1 cellular context compared by ENCODE assay signal in the genomic region with DNA sequence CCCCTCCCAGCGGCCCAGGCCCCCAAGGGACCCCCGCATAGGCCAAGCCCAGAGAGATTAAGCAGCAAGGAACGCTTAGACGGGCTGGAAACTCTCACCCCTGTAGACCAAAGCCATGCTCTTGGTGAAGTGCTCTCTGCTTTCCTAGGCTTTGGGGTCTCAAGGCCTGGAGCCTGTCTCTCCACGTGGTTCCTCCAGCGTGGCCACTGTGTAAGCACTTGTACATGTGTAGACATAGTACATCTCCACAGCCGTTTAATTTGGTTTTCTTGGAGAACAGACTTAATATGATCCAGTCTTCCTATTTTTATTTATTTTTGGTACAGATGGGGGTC.
TF ChIP-seq lines count a peak whose summit lies in the region.

No MANE protein-coding gene starts in this region.

TF ChIP-seq in endothelial cell of umbilical vein, 7 proteins besides CTCF, POLR2A, EP300 and RAD21:
- TF ChIP-seq JUN (IDR thresholded peaks at IDR 0.05; ENCODE audit: borderline replicate concordance, insufficient read depth, insufficient read length, low read depth) = no peak
- no peak for TF ChIP-seq EZH2 (IDR thresholded peaks at IDR 0.05; ENCODE audit: borderline replicate concordance, low read depth, low read length, severe bottlenecking)
- TF ChIP-seq GATA2 (IDR thresholded peaks at IDR 0.05; ENCODE audit: insufficient read depth, insufficient read length, low read depth, low read length) = no peak
- no peak for TF ChIP-seq MYC (IDR thresholded peaks at IDR 0.05; ENCODE audit: low read depth, low read length)
- TF ChIP-seq, protein P1, sequence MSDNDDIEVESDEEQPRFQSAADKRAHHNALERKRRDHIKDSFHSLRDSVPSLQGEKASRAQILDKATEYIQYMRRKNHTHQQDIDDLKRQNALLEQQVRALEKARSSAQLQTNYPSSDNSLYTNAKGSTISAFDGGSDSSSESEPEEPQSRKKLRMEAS (IDR thresholded peaks at IDR 0.05; ENCODE audit: insufficient read depth, insufficient read length) = no peak
- TF ChIP-seq POLR2AphosphoS5 (IDR thresholded peaks at IDR 0.05; ENCODE audit: insufficient read depth, low read depth, low read length) = no peak
- no peak for TF ChIP-seq FOS (IDR thresholded peaks at IDR 0.05; ENCODE audit: borderline replicate concordance, insufficient read depth, low read length)
